In genomic region chr6:166988674-166989201, GRCh38 we compare ENCODE assay signal across 1 cellular context.
TF ChIP-seq lines count a peak whose summit lies in the region.

No MANE protein-coding gene starts in this region.

TF ChIP-seq in H1, 55 proteins besides CTCF, POLR2A, EP300 and RAD21:
- TF ChIP-seq E2F6 (IDR thresholded peaks at IDR 0.05) = peak; percentile 57
- TF ChIP-seq, protein P1, sequence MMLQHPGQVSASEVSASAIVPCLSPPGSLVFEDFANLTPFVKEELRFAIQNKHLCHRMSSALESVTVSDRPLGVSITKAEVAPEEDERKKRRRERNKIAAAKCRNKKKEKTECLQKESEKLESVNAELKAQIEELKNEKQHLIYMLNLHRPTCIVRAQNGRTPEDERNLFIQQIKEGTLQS (IDR thresholded peaks at IDR 0.05; ENCODE audit: insufficient read depth, low read depth, low read length) = no peak
- TF ChIP-seq, protein P2, sequence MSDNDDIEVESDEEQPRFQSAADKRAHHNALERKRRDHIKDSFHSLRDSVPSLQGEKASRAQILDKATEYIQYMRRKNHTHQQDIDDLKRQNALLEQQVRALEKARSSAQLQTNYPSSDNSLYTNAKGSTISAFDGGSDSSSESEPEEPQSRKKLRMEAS (IDR thresholded peaks at IDR 0.05) = peak; percentile 60; the same call in 1 of the 2 replicates
- peak; percentile 74; the same call in 1 of the 2 replicates for TF ChIP-seq TCF12 (IDR thresholded peaks at IDR 0.05; ENCODE audit: low read depth, low read length)
- TF ChIP-seq POU5F1 (IDR thresholded peaks at IDR 0.05; ENCODE audit: low read depth, low read length) = 0 out of 2 replicates have a peak, but pooled peaks have one; percentile 54
